23 cellular contexts compared by ENCODE assay signal in genomic region chr5:76450059-76450458, GRCh38. TPM values are rescaled to one million over a fixed set of nuclear protein-coding genes. Genes with fewer than 3 reads are reported as not detected.
DNase-seq lines count a peak whose midpoint lies in the region; ATAC-seq and TF ChIP-seq lines count a peak whose summit lies in the region.
"Had no signal": no experiment of that assay in that cellular context is flagged by ENCODE, and none has a peak within 500 bp of the region (broad histone marks: within the 10 kb centered on the region; RNA-seq: fewer than 3 reads in every experiment).

No MANE protein-coding gene starts in this region.

- intact Hi-C loops in CD4-positive, alpha-beta T cell (cut with DNase I, micrococcal nuclease), result no loop called here
- intact Hi-C loops in natural killer cell (cut with micrococcal nuclease) (no loop called here), sciatic nerve (cut with DNase I) (no loop called here)

- H3K27ac ChIP-seq in CD4-positive, alpha-beta T cell (ENCODE audit: low read depth, low read length), result no peak overlapping the region
- H3K27ac ChIP-seq in HEK293 (ENCODE audit: extremely low read depth, low read depth, low read length) (no peak overlapping the region), tibial nerve (peak overlapping the region in 1 of 4 donors; percentile 57)
- H3K27ac ChIP-seq: thyroid gland had no signal

- WGBS in tibial nerve, 2 donors, result 6 to 9% methylated on average over 3 of the region's 3 CpGs

- TF ChIP-seq POLR2A in tibial nerve (IDR thresholded peaks at IDR 0.05), result no peak

- no peaks in the 10 kb centered on the region for H3K9me3 Mint-ChIP-seq in CD4-positive, alpha-beta T cell
- no peaks in the 10 kb centered on the region for H3K9me3 Mint-ChIP-seq in activated CD8-positive, alpha-beta T cell treated with anti-CD3 and anti-CD28 coated beads, Interleukin-2, amount 10 ng/mL, durations not matched to agents 7 days and 5 days (ENCODE audit: insufficient read depth)
- H3K9me3 Mint-ChIP-seq in natural killer cell, result no peaks in the 10 kb centered on the region
- H3K9me3 Mint-ChIP-seq: HFFc6; stimulated activated naive B cell treated with anti-CD40 and anti-IgM and Interleukin-4, amounts not matched to agents 10 μg/mL and 1 μg/mL and 100 μg/mL, for 72 hours had no signal

- H3K4me3 ChIP-seq in HEK293 (ENCODE audit: low read depth, low read length), result no peak overlapping the region
- no peak overlapping the region for H3K4me3 ChIP-seq in tibial nerve
- H3K4me3 ChIP-seq: thyroid gland had no signal

- no peaks in the 10 kb centered on the region for H3K27me3 ChIP-seq in CD4-positive, alpha-beta T cell (ENCODE audit: control insufficient read depth, insufficient read depth, low read length)
- H3K27me3 ChIP-seq in tibial nerve, result no peaks in the 10 kb centered on the region
- H3K27me3 ChIP-seq: thyroid gland had no signal

- H3K36me3 ChIP-seq in HEK293 (ENCODE audit: control insufficient read depth in 2 of 2, insufficient read depth in 1 of 2, low read length in 2 of 2), result no peaks in the 10 kb centered on the region
- H3K36me3 ChIP-seq in tibial nerve, result no peaks in the 10 kb centered on the region
- H3K36me3 ChIP-seq: thyroid gland had no signal

- TF ChIP-seq CTCF in CD4-positive, alpha-beta T cell (IDR thresholded peaks at IDR 0.05), result no peak
- TF ChIP-seq CTCF in HEK293 (tag by site-specific recombination; IDR thresholded peaks at IDR 0.05) (no peak), natural killer cell (IDR thresholded peaks at IDR 0.05) (no peak), tibial nerve (IDR thresholded peaks at IDR 0.05) (no peak)

- POLR2A ChIA-PET in CD4-positive, alpha-beta T cell (lab: Charles Lee), result interaction anchor here (1.6 kb wide), 1 partner anchor 93 kb away, joined by 6 read pairs; no protein-coding TSS in a partner anchor
- POLR2A ChIA-PET in HEK293 (lab: Yijun Ruan, JAX), result no interaction called here
- POLR2A ChIA-PET in activated CD8-positive, alpha-beta T cell treated with anti-CD3 and anti-CD28 coated beads, Interleukin-2, amount 10 ng/mL, durations not matched to agents 7 days and 5 days (lab: Charles Lee), result no interaction called here

- peaks cover 51% of the 10 kb centered on the region for H3K36me3 Mint-ChIP-seq in CD4-positive, alpha-beta T cell (ENCODE audit: low read depth)
- H3K36me3 Mint-ChIP-seq in activated CD8-positive, alpha-beta T cell treated with anti-CD3 and anti-CD28 coated beads, Interleukin-2, amount 10 ng/mL, durations not matched to agents 7 days and 5 days (ENCODE audit: low read depth), result peaks cover 38% of the 10 kb centered on the region
- peaks cover 6% of the 10 kb centered on the region for H3K36me3 Mint-ChIP-seq in natural killer cell

- H3K27me3 Mint-ChIP-seq in CD4-positive, alpha-beta T cell, result no peaks in the 10 kb centered on the region
- no peaks in the 10 kb centered on the region for H3K27me3 Mint-ChIP-seq in activated CD8-positive, alpha-beta T cell treated with anti-CD3 and anti-CD28 coated beads, Interleukin-2, amount 10 ng/mL, durations not matched to agents 7 days and 5 days (ENCODE audit: low read depth)
- no peaks in the 10 kb centered on the region for H3K27me3 Mint-ChIP-seq in natural killer cell (ENCODE audit: low read depth in 2 of 2)
- H3K27me3 Mint-ChIP-seq: stimulated activated naive B cell treated with anti-CD40 and anti-IgM and Interleukin-4, amounts not matched to agents 10 μg/mL and 1 μg/mL and 100 μg/mL, for 72 hours had no signal

- no peaks in the 10 kb centered on the region for H3K9me3 ChIP-seq in CD4-positive, alpha-beta T cell (ENCODE audit: control insufficient read depth, low read length)
- H3K9me3 ChIP-seq in HEK293 (ENCODE audit: control insufficient read depth, insufficient read depth, low read depth, low read length), result no peaks in the 10 kb centered on the region
- no peaks in the 10 kb centered on the region for H3K9me3 ChIP-seq in tibial nerve
- H3K9me3 ChIP-seq: thyroid gland had no signal

- TF ChIP-seq EP300 in tibial nerve (IDR thresholded peaks at IDR 0.05), result no peak

- peak overlapping the region; percentile 66 for H3K4me3 Mint-ChIP-seq in CD4-positive, alpha-beta T cell
- no peak overlapping the region for H3K4me3 Mint-ChIP-seq in activated CD8-positive, alpha-beta T cell treated with anti-CD3 and anti-CD28 coated beads, Interleukin-2, amount 10 ng/mL, durations not matched to agents 7 days and 5 days
- H3K4me3 Mint-ChIP-seq in natural killer cell, result peak overlapping the region; percentile 84
- H3K4me3 Mint-ChIP-seq: HFFc6; stimulated activated naive B cell treated with anti-CD40 and anti-IgM and Interleukin-4, amounts not matched to agents 10 μg/mL and 1 μg/mL and 100 μg/mL, for 72 hours had no signal

- CTCF ChIA-PET in CD4-positive, alpha-beta T cell (lab: Charles Lee), result interaction anchor here (1.0 to 2.1 kb wide), 3 partner anchors 12 to 46 kb away, joined by 3 to 7 read pairs (median 5); no protein-coding TSS in a partner anchor
- CTCF ChIA-PET in HEK293 (lab: Yijun Ruan, JAX), result no interaction called here
- CTCF ChIA-PET in activated CD8-positive, alpha-beta T cell treated with anti-CD3 and anti-CD28 coated beads, Interleukin-2, amount 10 ng/mL, durations not matched to agents 7 days and 5 days (lab: Charles Lee), result interaction anchor here (0.8 to 1.3 kb wide), 4 partner anchors 10 to 94 kb away, joined by 3 to 5 read pairs (median 3); no protein-coding TSS in a partner anchor

- DNase-seq in CD4-positive, alpha-beta T cell, result no peak
- no peak for DNase-seq in activated CD8-positive, alpha-beta T cell treated with anti-CD3 and anti-CD28 coated beads, Interleukin-2, amount 10 ng/mL, durations not matched to agents 7 days and 5 days
- no peak for DNase-seq in natural killer cell
- no peak for DNase-seq in tibial nerve (ENCODE audit: low spot score in 2 of 2)
- no peak for DNase-seq in sciatic nerve (ENCODE audit: low spot score)
- DNase-seq: activated gamma-delta T cell treated with Interleukin-2 at 50 U/mL for 16 hours; amygdala; Calu3; central memory CD4-positive, alpha-beta T cell; erythroblast; HFFc6; hypothalamus; kidney; mammary epithelial cell; NCI-H1105 treated with DMSO at 0.1 percent for 48 hours; NCI-H2107; NCI-H510A; posterior cingulate gyrus; stimulated activated naive B cell treated with anti-CD40 and anti-IgM and Interleukin-4, amounts not matched to agents 10 μg/mL and 1 μg/mL and 100 μg/mL, for 72 hours; thyroid gland had no signal

- peak overlapping the region; percentile 1 for H3K27ac Mint-ChIP-seq in CD4-positive, alpha-beta T cell
- peak overlapping the region; percentile 40 for H3K27ac Mint-ChIP-seq in activated CD8-positive, alpha-beta T cell treated with anti-CD3 and anti-CD28 coated beads, Interleukin-2, amount 10 ng/mL, durations not matched to agents 7 days and 5 days
- peak overlapping the region; percentile 59 to 69 for H3K27ac Mint-ChIP-seq in natural killer cell
- H3K27ac Mint-ChIP-seq: HFFc6; stimulated activated naive B cell treated with anti-CD40 and anti-IgM and Interleukin-4, amounts not matched to agents 10 μg/mL and 1 μg/mL and 100 μg/mL, for 72 hours had no signal

- peaks cover 64% of the 10 kb centered on the region for H3K4me1 Mint-ChIP-seq in CD4-positive, alpha-beta T cell (ENCODE audit: low read depth)
- peaks cover 25% of the 10 kb centered on the region for H3K4me1 Mint-ChIP-seq in activated CD8-positive, alpha-beta T cell treated with anti-CD3 and anti-CD28 coated beads, Interleukin-2, amount 10 ng/mL, durations not matched to agents 7 days and 5 days (ENCODE audit: low read depth)
- H3K4me1 Mint-ChIP-seq in natural killer cell, result peaks cover 74 to 77% of the 10 kb centered on the region in 2 donors

- ATAC-seq in CD4-positive, alpha-beta T cell (ENCODE audit: poor library complexity), result no peak
- ATAC-seq in activated CD8-positive, alpha-beta T cell treated with anti-CD3 and anti-CD28 coated beads, Interleukin-2, amount 10 ng/mL, durations not matched to agents 7 days and 5 days, result no peak
- ATAC-seq in natural killer cell (peak in 2 of 3 donors; percentile 44 to 52), sciatic nerve (no peak), HG03108 (IDR thresholded peaks at IDR 0.05; ENCODE audit: unreplicated experiment) (no peak)
- ATAC-seq: activated CD4-positive, CD25-positive, alpha-beta regulatory T cell treated with anti-CD3 and anti-CD28 coated beads, Interleukin-2, amount 50 U/mL, for 24 hours; stimulated activated naive B cell treated with anti-CD40 and anti-IgM and Interleukin-4, amounts not matched to agents 10 μg/mL and 1 μg/mL and 100 μg/mL, for 72 hours had no signal

- H3K4me1 ChIP-seq in HEK293 (ENCODE audit: control insufficient read depth, insufficient read depth, low read length) (no peaks in the 10 kb centered on the region), tibial nerve (peaks cover 0 to 21% (median 13%) of the 10 kb centered on the region in 4 donors)

TF ChIP-seq in HEK293, 187 proteins besides CTCF, POLR2A, EP300 and RAD21 (continues in another document):
- no peak for TF ChIP-seq ZNF560 (tag by site-specific recombination; IDR thresholded peaks at IDR 0.05; ENCODE audit: borderline replicate concordance)
- peak; percentile 60 for TF ChIP-seq ZFHX2 (tag by site-specific recombination; conservative IDR thresholded peaks at IDR 0.05)
- no peak for TF ChIP-seq ZBTB26 (tag by site-specific recombination; optimal IDR thresholded peaks at IDR 0.05)
- no peak for TF ChIP-seq ZBTB17 (tag by site-specific recombination; IDR thresholded peaks at IDR 0.05)
- no peak for TF ChIP-seq ZNF169 (tag by site-specific recombination; IDR thresholded peaks at IDR 0.05)
- peak; percentile 80 for TF ChIP-seq EGR2 (tag by site-specific recombination; IDR thresholded peaks at IDR 0.05; ENCODE audit: low read depth)

RNA-seq across cellular contexts. Expression of gene IQGAP2, which starts 47.0 kb away (rescaled TPM):
- 10 to 100 TPM; 58.8 TPM for total RNA-seq in CD4-positive, alpha-beta T cell
- 10 to 100 TPM; 62.7 to 72.1 TPM for total RNA-seq in activated CD8-positive, alpha-beta T cell treated with anti-CD3 and anti-CD28 coated beads, Interleukin-2, amount 10 ng/mL, durations not matched to agents 7 days and 5 days
- 100 to 1,000 TPM; 172 to 218 (median 207) TPM for total RNA-seq in natural killer cell
- 10 to 100 TPM; 42.8 to 58.2 (median 52.3) TPM for total RNA-seq in tibial nerve
- 57.5 TPM for total RNA-seq in sciatic nerve

Comparison
In these comparisons a context has a peak if more than half of its experiments do, and no peak if none do; other contexts are left out.
1. ATAC-seq: peak in natural killer cell (2 of 3); none in CD4-positive, alpha-beta T cell (single experiment), activated CD8-positive, alpha-beta T cell treated with anti-CD3 and anti-CD28 coated beads, Interleukin-2, amount 10 ng/mL, durations not matched to agents 7 days and 5 days (single experiment), sciatic nerve (single experiment) and HG03108 (single experiment).
2. H3K27ac Mint-ChIP-seq: peak in every context shown above with its lines; median percentile 64 in natural killer cell; 40 in activated CD8-positive, alpha-beta T cell treated with anti-CD3 and anti-CD28 coated beads, Interleukin-2, amount 10 ng/mL, durations not matched to agents 7 days and 5 days; 1 in CD4-positive, alpha-beta T cell.